Comparison of ENCODE assay signal across 8 cellular contexts in the genomic region with DNA sequence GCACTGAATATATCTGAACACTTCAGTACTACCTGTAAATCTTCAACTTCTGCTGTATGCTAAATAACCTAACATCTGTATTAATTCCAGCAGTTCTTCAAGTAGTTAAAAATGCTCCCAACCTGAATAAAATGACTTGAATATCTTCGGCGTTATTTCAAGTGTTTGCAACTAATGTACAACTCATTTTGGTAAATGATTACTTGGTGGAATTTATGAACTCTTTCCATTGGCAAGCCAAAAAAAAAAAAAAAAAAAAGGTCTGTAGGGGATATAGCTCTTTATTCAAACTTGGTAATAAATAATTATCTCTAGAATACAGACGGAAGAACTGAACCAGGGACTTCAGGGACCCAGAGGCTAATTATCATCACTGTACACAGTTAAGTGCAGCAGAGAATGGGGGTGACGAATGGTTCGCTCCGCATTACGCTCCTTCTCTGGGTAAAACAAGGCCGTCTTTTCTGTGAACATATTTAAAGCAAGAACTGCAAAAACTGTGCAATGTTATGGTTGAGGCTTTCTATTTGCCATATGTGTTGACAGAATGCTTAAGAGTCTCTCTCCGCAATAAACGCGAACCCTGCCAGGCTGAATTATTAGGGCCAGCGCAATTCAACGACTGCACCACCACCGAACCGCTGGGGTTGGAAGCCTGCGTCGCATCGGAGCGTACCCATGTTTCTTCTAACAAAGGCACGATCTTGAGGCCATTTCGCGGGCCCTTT. TPM values are rescaled to one million over a fixed set of nuclear protein-coding genes. Genes with fewer than 3 reads are reported as not detected.
DNase-seq lines count a peak whose midpoint lies in the region; ATAC-seq and TF ChIP-seq lines count a peak whose summit lies in the region.

No MANE protein-coding gene starts in this region.

- no peaks in the 10 kb centered on the region for H3K9me3 ChIP-seq in breast epithelium
- no peaks in the 10 kb centered on the region for H3K9me3 ChIP-seq in lung (ENCODE audit: control insufficient read depth in 2 of 2, insufficient read depth in 1 of 2, low read length in 1 of 2)
- no peaks in the 10 kb centered on the region for H3K9me3 ChIP-seq in upper lobe of left lung

- peak overlapping the region; percentile 100 for H3K27ac ChIP-seq in breast epithelium
- H3K27ac ChIP-seq in lung (ENCODE audit: low read depth in 1 of 2, low read length in 1 of 2), result peak overlapping the region; percentile 95 to 99
- peak overlapping the region; percentile 98 to 100 (median 100) for H3K27ac ChIP-seq in upper lobe of left lung

- ATAC-seq in lung (ENCODE audit: insufficient read depth, low FRiP score) (no peak), upper lobe of left lung (ENCODE audit: low FRiP score in 2 of 2) (no peak)

- no peak for TF ChIP-seq CTCF in breast epithelium (IDR thresholded peaks at IDR 0.05)
- TF ChIP-seq CTCF in lung (IDR thresholded peaks at IDR 0.05; ENCODE audit: control extremely low read depth, extremely low read depth), result no peak
- TF ChIP-seq CTCF in upper lobe of left lung (IDR thresholded peaks at IDR 0.05), result no peak

- peaks cover 0 to 8% of the 10 kb centered on the region in 2 donors for H3K4me1 ChIP-seq in breast epithelium
- peaks cover 0 to 3% of the 10 kb centered on the region in 2 donors for H3K4me1 ChIP-seq in lung (ENCODE audit: control insufficient read depth in 2 of 2, insufficient read depth in 2 of 2, low read length in 2 of 2)
- peaks cover 11 to 26% (median 13%) of the 10 kb centered on the region in 4 donors for H3K4me1 ChIP-seq in upper lobe of left lung

- CTCF ChIA-PET in activated naive CD4-positive, alpha-beta T cell treated with anti-CD3 and anti-CD28 coated beads, Interleukin-2, amount 10 ng/mL, durations not matched to agents 7 days and 5 days (lab: Charles Lee), result interaction anchor here (0.7 to 2.2 kb wide), 4 partner anchors 75 to 163 kb away, joined by 3 to 9 read pairs (median 3); no protein-coding TSS in a partner anchor

- no peak for TF ChIP-seq EP300 in upper lobe of left lung (IDR thresholded peaks at IDR 0.05)

- H3K36me3 Mint-ChIP-seq in activated naive CD4-positive, alpha-beta T cell treated with anti-CD3 and anti-CD28 coated beads, Interleukin-2, amount 10 ng/mL, durations not matched to agents 7 days and 5 days, result peaks cover 10% of the 10 kb centered on the region

- TF ChIP-seq POLR2A in breast epithelium (IDR thresholded peaks at IDR 0.05) (no peak), upper lobe of left lung (IDR thresholded peaks at IDR 0.05) (no peak)

- intact Hi-C loops in breast epithelium (cut with DNase I; ENCODE audit: low total_unique reads), result no loop called here

- no peaks in the 10 kb centered on the region for H3K36me3 ChIP-seq in breast epithelium
- H3K36me3 ChIP-seq in lung (ENCODE audit: control insufficient read depth in 2 of 2, insufficient read depth in 2 of 2, low read length in 2 of 2), result no peaks in the 10 kb centered on the region
- no peaks in the 10 kb centered on the region for H3K36me3 ChIP-seq in upper lobe of left lung

- H3K27me3 Mint-ChIP-seq in activated naive CD4-positive, alpha-beta T cell treated with anti-CD3 and anti-CD28 coated beads, Interleukin-2, amount 10 ng/mL, durations not matched to agents 7 days and 5 days, result peaks cover 19% of the 10 kb centered on the region

- H3K27me3 ChIP-seq in breast epithelium, result no peaks in the 10 kb centered on the region
- no peaks in the 10 kb centered on the region for H3K27me3 ChIP-seq in lung (ENCODE audit: control insufficient read depth, insufficient read depth)
- H3K27me3 ChIP-seq in upper lobe of left lung, result no peaks in the 10 kb centered on the region

- no peak for DNase-seq in activated naive CD4-positive, alpha-beta T cell treated with anti-CD3 and anti-CD28 coated beads, Interleukin-2, amount 10 ng/mL, durations not matched to agents 7 days and 5 days
- DNase-seq in activated naive CD4-positive, alpha-beta T cell treated with Interleukin-2 at 50 U/mL for 16 hours, result no peak
- peak; percentile 81 for DNase-seq in NCI-H146 (lab: John Stamatoyannopoulos, UW)
- DNase-seq in breast epithelium (ENCODE audit: low spot score in 2 of 2), result no peak
- no peak for DNase-seq in lung (ENCODE audit: low spot score)
- DNase-seq in upper lobe of left lung, result no peak
- no peak for DNase-seq in stimulated activated naive CD4-positive, alpha-beta T cell treated with Interleukin-2 at 50 U/mL for 16 hours (lab: John Stamatoyannopoulos, UW)
- DNase-seq in activated gamma-delta T cell (lab: John Stamatoyannopoulos, UW), result no peak

- H3K9me3 Mint-ChIP-seq in activated naive CD4-positive, alpha-beta T cell treated with anti-CD3 and anti-CD28 coated beads, Interleukin-2, amount 10 ng/mL, durations not matched to agents 7 days and 5 days, result no peaks in the 10 kb centered on the region

- H3K4me3 Mint-ChIP-seq in activated naive CD4-positive, alpha-beta T cell treated with anti-CD3 and anti-CD28 coated beads, Interleukin-2, amount 10 ng/mL, durations not matched to agents 7 days and 5 days, result peak overlapping the region; percentile 79

- peak overlapping the region; percentile 95 for H3K27ac Mint-ChIP-seq in activated naive CD4-positive, alpha-beta T cell treated with anti-CD3 and anti-CD28 coated beads, Interleukin-2, amount 10 ng/mL, durations not matched to agents 7 days and 5 days

- H3K4me1 Mint-ChIP-seq in activated naive CD4-positive, alpha-beta T cell treated with anti-CD3 and anti-CD28 coated beads, Interleukin-2, amount 10 ng/mL, durations not matched to agents 7 days and 5 days, result peaks cover 22% of the 10 kb centered on the region

- WGBS in lung, 2 donors, result 5 to 8% methylated on average over 22 of the region's 22 CpGs
- WGBS in upper lobe of left lung, 2 donors, result 8 to 14% methylated on average over 8 to 21 of the region's 22 CpGs

- peak overlapping the region; percentile 84 to 96 (median 94) for H3K4me3 ChIP-seq in breast epithelium
- H3K4me3 ChIP-seq in lung, result peak overlapping the region; percentile 96
- peak overlapping the region; percentile 70 to 93 (median 85) for H3K4me3 ChIP-seq in upper lobe of left lung

RNA-seq across cellular contexts. Expression of gene ERBIN, which starts 1.8 kb away (rescaled TPM):
- total RNA-seq in breast epithelium (100 to 1,000 TPM in 1 of 3 donors, 10 to 100 TPM in 2; 63.5 to 131 (median 97.7) TPM), lung (100 to 1,000 TPM in 1 of 2 donors, 10 to 100 TPM in 1; 57.5 to 235 TPM), upper lobe of left lung (100 to 1,000 TPM in 1 of 6 donors, 10 to 100 TPM in 5; 21.0 to 111 (median 58.2) TPM)
- polyA plus RNA-seq in lung, result 10 to 100 TPM; 13.8 to 26.3 TPM
